1 cellular context compared by ENCODE assay signal in the genomic region with DNA sequence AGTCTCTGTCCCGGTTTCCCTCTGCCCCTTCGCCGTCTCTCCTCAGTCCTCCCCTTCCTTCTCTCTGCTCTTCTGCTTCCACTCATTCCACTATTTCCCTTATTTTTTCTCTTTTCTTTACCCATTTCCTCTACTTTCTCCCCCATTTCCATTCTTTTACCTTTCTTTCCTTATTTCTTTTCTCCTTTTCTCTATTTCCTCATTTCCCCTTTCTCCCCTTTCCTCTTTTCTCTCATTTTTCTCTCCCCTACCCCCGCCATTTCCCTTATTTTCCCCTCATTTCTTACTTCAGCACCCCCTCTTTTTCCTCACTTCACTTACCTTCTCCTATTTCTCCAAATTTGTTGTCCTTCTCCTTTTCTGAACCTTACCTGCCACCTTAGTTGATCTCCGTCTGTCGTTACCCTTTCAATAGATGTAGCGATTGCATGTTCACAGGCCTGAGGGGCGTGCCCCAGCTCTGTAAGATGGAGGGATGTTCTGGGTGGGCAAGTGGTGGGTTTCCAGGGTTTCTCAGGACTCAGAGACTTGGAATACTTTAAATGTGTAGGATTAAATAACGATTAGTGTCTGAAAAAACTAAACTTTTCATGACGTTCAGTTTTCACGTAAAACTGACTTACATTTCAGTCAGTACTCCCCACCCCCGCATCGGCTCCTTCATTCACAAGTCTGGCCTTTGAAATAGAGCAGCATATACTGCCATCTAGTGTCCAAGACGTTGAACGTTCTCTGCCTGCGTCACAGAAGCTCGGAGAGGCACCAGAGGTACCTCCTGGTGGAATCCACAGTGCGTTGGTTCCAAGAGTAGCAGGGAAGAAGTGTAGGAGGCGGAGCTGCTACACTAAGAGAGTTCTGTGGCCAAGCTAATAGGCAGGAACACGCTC.
TF ChIP-seq lines count a peak whose summit lies in the region.

No MANE protein-coding gene starts in this region.

TF ChIP-seq in HEK293, 187 proteins besides CTCF, POLR2A, EP300 and RAD21 (continued from another document and continues in another):
- TF ChIP-seq, protein P1, sequence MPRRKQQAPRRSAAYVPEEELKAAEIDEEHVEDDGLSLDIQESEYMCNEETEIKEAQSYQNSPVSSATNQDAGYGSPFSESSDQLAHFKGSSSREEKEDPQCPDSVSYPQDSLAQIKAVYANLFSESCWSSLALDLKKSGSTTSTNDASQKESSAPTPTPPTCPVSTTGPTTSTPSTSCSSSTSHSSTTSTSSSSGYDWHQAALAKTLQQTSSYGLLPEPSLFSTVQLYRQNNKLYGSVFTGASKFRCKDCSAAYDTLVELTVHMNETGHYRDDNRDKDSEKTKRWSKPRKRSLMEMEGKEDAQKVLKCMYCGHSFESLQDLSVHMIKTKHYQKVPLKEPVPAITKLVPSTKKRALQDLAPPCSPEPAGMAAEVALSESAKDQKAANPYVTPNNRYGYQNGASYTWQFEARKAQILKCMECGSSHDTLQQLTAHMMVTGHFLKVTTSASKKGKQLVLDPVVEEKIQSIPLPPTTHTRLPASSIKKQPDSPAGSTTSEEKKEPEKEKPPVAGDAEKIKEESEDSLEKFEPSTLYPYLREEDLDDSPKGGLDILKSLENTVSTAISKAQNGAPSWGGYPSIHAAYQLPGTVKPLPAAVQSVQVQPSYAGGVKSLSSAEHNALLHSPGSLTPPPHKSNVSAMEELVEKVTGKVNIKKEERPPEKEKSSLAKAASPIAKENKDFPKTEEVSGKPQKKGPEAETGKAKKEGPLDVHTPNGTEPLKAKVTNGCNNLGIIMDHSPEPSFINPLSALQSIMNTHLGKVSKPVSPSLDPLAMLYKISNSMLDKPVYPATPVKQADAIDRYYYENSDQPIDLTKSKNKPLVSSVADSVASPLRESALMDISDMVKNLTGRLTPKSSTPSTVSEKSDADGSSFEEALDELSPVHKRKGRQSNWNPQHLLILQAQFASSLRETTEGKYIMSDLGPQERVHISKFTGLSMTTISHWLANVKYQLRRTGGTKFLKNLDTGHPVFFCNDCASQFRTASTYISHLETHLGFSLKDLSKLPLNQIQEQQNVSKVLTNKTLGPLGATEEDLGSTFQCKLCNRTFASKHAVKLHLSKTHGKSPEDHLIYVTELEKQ (tag by site-specific recombination; IDR thresholded peaks at IDR 0.05; ENCODE audit: borderline replicate concordance), result no peak
- TF ChIP-seq ZBTB48 (tag by site-specific recombination; IDR thresholded peaks at IDR 0.05) (no peak), BCL6B (tag by site-specific recombination; IDR thresholded peaks at IDR 0.05) (no peak), MEIS1 (CRISPR knock-in tag; IDR thresholded peaks at IDR 0.05; ENCODE audit: borderline replicate concordance) (no peak), REPIN1 (tag by site-specific recombination; IDR thresholded peaks at IDR 0.05; ENCODE audit: low read depth) (no peak), OVOL3 (tag by site-specific recombination; IDR thresholded peaks at IDR 0.05) (no peak), ZNF274 (IDR thresholded peaks at IDR 0.05; ENCODE audit: low read length) (no peak), ZNF274 (tag by site-specific recombination; IDR thresholded peaks at IDR 0.05; ENCODE audit: borderline replicate concordance) (no peak), ZNF629 (tag by site-specific recombination; IDR thresholded peaks at IDR 0.05) (peak; percentile 59), KLF10 (tag by site-specific recombination; IDR thresholded peaks at IDR 0.05) (peak; percentile 44), ZBTB11 (tag by site-specific recombination; conservative IDR thresholded peaks at IDR 0.05; ENCODE audit: low read depth) (no peak), ZNF423 (tag by site-specific recombination; IDR thresholded peaks at IDR 0.05) (no peak), ZFP37 (tag by site-specific recombination; IDR thresholded peaks at IDR 0.05) (no peak), HOXD13 (CRISPR knock-in tag; IDR thresholded peaks at IDR 0.05; ENCODE audit: borderline replicate concordance) (no peak), PRDM10 (tag by site-specific recombination; IDR thresholded peaks at IDR 0.05) (peak; percentile 93), ZNF521 (tag by site-specific recombination; IDR thresholded peaks at IDR 0.05) (no peak), ZNF239 (tag by site-specific recombination; IDR thresholded peaks at IDR 0.05) (no peak; the same call in 1 of the 2 replicates), IKZF3 (tag by site-specific recombination; IDR thresholded peaks at IDR 0.05) (peak; percentile 15; the same call in 1 of the 2 replicates), GFI1B (tag by site-specific recombination; IDR thresholded peaks at IDR 0.05) (no peak), ZNF416 (tag by site-specific recombination; IDR thresholded peaks at IDR 0.05) (no peak), FEZF1 (tag by site-specific recombination; IDR thresholded peaks at IDR 0.05) (no peak), ZNF585B (tag by site-specific recombination; IDR thresholded peaks at IDR 0.05) (no peak), ZBTB44 (tag by site-specific recombination; IDR thresholded peaks at IDR 0.05) (no peak), ZNF324 (tag by site-specific recombination; IDR thresholded peaks at IDR 0.05) (no peak), ZNF623 (tag by site-specific recombination; IDR thresholded peaks at IDR 0.05) (no peak), MZF1 (tag by site-specific recombination; IDR thresholded peaks at IDR 0.05; ENCODE audit: borderline replicate concordance) (no peak), GLI4 (tag by site-specific recombination; IDR thresholded peaks at IDR 0.05) (no peak), ZFHX2 (tag by site-specific recombination; conservative IDR thresholded peaks at IDR 0.05) (peak; percentile 59), ZNF366 (tag by site-specific recombination; conservative IDR thresholded peaks at IDR 0.05) (peak; percentile 83), ZNF654 (tag by site-specific recombination; IDR thresholded peaks at IDR 0.05; ENCODE audit: low read depth) (peak; percentile 99), ZNF571 (tag by site-specific recombination; IDR thresholded peaks at IDR 0.05) (no peak), ZNF510 (tag by site-specific recombination; IDR thresholded peaks at IDR 0.05; ENCODE audit: insufficient replicate concordance) (no peak), ZNF341 (tag by site-specific recombination; IDR thresholded peaks at IDR 0.05; ENCODE audit: low read depth) (no peak)
- TF ChIP-seq, protein P2, sequence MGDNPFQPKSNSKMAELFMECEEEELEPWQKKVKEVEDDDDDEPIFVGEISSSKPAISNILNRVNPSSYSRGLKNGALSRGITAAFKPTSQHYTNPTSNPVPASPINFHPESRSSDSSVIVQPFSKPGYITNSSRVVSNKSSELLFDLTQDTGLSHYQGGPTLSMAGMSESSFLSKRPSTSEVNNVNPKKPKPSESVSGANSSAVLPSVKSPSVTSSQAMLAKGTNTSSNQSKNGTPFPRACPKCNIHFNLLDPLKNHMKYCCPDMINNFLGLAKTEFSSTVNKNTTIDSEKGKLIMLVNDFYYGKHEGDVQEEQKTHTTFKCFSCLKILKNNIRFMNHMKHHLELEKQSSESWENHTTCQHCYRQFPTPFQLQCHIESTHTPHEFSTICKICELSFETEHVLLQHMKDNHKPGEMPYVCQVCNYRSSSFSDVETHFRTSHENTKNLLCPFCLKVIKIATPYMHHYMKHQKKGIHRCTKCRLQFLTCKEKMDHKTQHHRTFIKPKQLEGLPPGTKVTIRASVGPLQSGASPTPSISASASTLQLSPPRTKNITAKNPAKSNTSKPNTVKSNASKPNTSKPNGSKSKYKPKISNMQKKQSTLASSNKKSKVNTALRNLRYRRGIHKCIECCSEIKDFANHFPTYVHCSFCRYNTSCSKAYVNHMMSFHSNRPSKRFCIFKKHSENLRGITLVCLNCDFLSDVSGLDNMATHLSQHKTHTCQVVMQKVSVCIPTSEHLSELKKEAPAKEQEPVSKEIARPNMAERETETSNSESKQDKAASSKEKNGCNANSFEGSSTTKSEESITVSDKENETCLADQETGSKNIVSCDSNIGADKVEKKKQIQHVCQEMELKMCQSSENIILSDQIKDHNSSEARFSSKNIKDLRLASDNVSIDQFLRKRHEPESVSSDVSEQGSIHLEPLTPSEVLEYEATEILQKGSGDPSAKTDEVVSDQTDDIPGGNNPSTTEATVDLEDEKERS (tag by site-specific recombination; IDR thresholded peaks at IDR 0.05), result no peak
- TF ChIP-seq, protein P3, sequence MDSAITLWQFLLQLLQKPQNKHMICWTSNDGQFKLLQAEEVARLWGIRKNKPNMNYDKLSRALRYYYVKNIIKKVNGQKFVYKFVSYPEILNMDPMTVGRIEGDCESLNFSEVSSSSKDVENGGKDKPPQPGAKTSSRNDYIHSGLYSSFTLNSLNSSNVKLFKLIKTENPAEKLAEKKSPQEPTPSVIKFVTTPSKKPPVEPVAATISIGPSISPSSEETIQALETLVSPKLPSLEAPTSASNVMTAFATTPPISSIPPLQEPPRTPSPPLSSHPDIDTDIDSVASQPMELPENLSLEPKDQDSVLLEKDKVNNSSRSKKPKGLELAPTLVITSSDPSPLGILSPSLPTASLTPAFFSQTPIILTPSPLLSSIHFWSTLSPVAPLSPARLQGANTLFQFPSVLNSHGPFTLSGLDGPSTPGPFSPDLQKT (IDR thresholded peaks at IDR 0.05; ENCODE audit: borderline replicate concordance, low read depth, low read length), result no peak
